In the genomic region with DNA sequence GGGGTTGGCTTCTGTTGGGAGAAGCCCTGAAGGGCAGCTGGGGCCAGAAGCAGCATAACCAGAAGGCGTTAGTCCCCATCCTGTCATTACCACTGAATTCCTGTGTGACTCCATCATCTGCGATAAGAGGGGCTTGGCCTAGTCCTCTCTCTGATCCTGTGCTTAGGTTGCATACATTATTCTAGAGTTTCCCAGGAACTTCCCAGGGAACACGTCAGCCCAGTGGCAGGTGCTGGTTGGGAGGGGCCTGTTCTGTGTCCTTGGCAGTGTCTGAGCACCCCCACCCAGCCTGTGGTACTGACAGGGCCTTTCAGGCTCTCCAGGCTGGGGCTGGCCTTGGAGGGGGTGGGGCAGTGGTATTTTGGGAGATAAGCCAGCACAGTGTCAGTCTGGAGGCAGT, we compare ENCODE assay signal across 13 cellular contexts. TPM values are rescaled to one million over a fixed set of nuclear protein-coding genes. Genes with fewer than 3 reads are reported as not detected.
DNase-seq lines count a peak whose midpoint lies in the region; ATAC-seq and TF ChIP-seq lines count a peak whose summit lies in the region.
"Had no signal": no experiment of that assay in that cellular context is flagged by ENCODE, and none has a peak within 500 bp of the region (broad histone marks: within the 10 kb centered on the region; RNA-seq: fewer than 3 reads in every experiment).

No MANE protein-coding gene starts in this region.

- no peaks in the 10 kb centered on the region for H3F3A ChIP-seq in SK-N-SH (replicated peaks; ENCODE audit: insufficient read depth)

- no peaks in the 10 kb centered on the region for H3K9me3 Mint-ChIP-seq in type B pancreatic cell
- H3K9me3 Mint-ChIP-seq: stimulated activated naive CD8-positive, alpha-beta T cell treated with anti-CD3 and anti-CD28 coated beads, Interleukin-15, Interleukin-2, amounts not matched to agents 100 ng/mL and 50 ng/mL, for 24 hours had no signal

- H3K9me2 ChIP-seq in SK-N-SH: no peaks in the 10 kb centered on the region

- CTCF ChIA-PET in SK-N-SH (lab: Yijun Ruan, JAX): interaction anchor here (0.9 to 1.2 kb wide), 4 partner anchors 10 to 874 kb away, joined by 3 read pairs; no protein-coding TSS in a partner anchor

- no peaks in the 10 kb centered on the region for H3K9me3 ChIP-seq in right cardiac atrium (ENCODE audit: control insufficient read depth, low read length)
- H3K9me3 ChIP-seq in SK-N-SH: no peaks in the 10 kb centered on the region

- TF ChIP-seq CTCF in type B pancreatic cell (conservative IDR thresholded peaks at IDR 0.05) (no peak), SK-N-SH (IDR thresholded peaks at IDR 0.05) (no peak)

- peaks cover 1% of the 10 kb centered on the region for H3K27me3 Mint-ChIP-seq in type B pancreatic cell
- H3K27me3 Mint-ChIP-seq: stimulated activated naive CD8-positive, alpha-beta T cell treated with anti-CD3 and anti-CD28 coated beads, Interleukin-15, Interleukin-2, amounts not matched to agents 100 ng/mL and 50 ng/mL, for 24 hours had no signal

- ATAC-seq in right cardiac atrium (peak; percentile 49 to 83), GM19328 (IDR thresholded peaks at IDR 0.05; ENCODE audit: unreplicated experiment) (no peak)

- H3K4me1 ChIP-seq in right cardiac atrium (ENCODE audit: control insufficient read depth, insufficient read depth, low read length): peaks cover 7% of the 10 kb centered on the region
- peaks cover 0 to 9% of the 10 kb centered on the region in 2 experiments; a peak in 1 of 4 replicates for H3K4me1 ChIP-seq in SK-N-SH (ENCODE audit: control insufficient read depth in 1 of 2, insufficient read depth in 2 of 2, low read depth in 1 of 2, low read length in 1 of 2)

- intact Hi-C loops in right cardiac atrium (cut with DNase I): no loop called here

- no peaks in the 10 kb centered on the region for H3K36me3 ChIP-seq in SK-N-SH (replicated peaks in 1 of 2; ENCODE audit: control insufficient read depth in 1 of 2, insufficient read depth in 2 of 2, low read length in 1 of 2)

- POLR2A ChIA-PET in SK-N-SH (lab: Yijun Ruan, JAX): no interaction called here

- H3K27ac ChIP-seq in right cardiac atrium (ENCODE audit: low read length) (peak overlapping the region; percentile 65), SK-N-SH (ENCODE audit: low read depth in 2 of 2, low read length in 1 of 2) (no peak overlapping the region)

- H3K4me2 ChIP-seq in SK-N-SH: no peak overlapping the region

- peak overlapping the region; percentile 86 for H3K27ac Mint-ChIP-seq in type B pancreatic cell
- H3K27ac Mint-ChIP-seq: stimulated activated naive CD8-positive, alpha-beta T cell treated with anti-CD3 and anti-CD28 coated beads, Interleukin-15, Interleukin-2, amounts not matched to agents 100 ng/mL and 50 ng/mL, for 24 hours had no signal

- no peaks in the 10 kb centered on the region for H3K36me3 Mint-ChIP-seq in type B pancreatic cell

- no peaks in the 10 kb centered on the region for H3K79me2 ChIP-seq in SK-N-SH (ENCODE audit: insufficient read depth)

- DNase-seq in HK-2 (ENCODE audit: unreplicated experiment): peak; percentile 44
- DNase-seq in astrocyte of the hippocampus (ENCODE audit: low read depth, low spot score): peak; percentile 85
- DNase-seq in right cardiac atrium: peak in 2 of 3 donors; percentile 37 to 51
- no peak for DNase-seq in type B pancreatic cell (ENCODE audit: extremely low spot score, unreplicated experiment)
- DNase-seq in SK-N-SH: no peak
- no peak for DNase-seq in GDM1 (lab: John Stamatoyannopoulos, UW)
- DNase-seq: activated CD4-positive, alpha-beta T cell treated with anti-CD3 and anti-CD28 coated beads for 1 hour; NCI-H1436; NCI-H774; stimulated activated CD4-positive, alpha-beta T cell treated with anti-CD3 and anti-CD28 coated beads, Interleukin-4, amount 100 ng/mL, for 1 hour had no signal

- no peak overlapping the region for H2AFZ ChIP-seq in SK-N-SH (ENCODE audit: low read depth)

- peaks cover 11% of the 10 kb centered on the region for H3K4me1 Mint-ChIP-seq in type B pancreatic cell (ENCODE audit: unreplicated experiment)

- 47% methylated on average over 3 of the region's 3 CpGs for WGBS in right cardiac atrium
- 59% methylated on average over 3 of the region's 3 CpGs for WGBS in SK-N-SH (ENCODE audit: low lambda C conversion rate)

- TF ChIP-seq EP300 in SK-N-SH (IDR thresholded peaks at IDR 0.05; ENCODE audit: borderline replicate concordance in 1 of 2, low read depth in 1 of 2, low read length in 1 of 2): no peak

- no peaks in the 10 kb centered on the region for H3K27me3 ChIP-seq in right cardiac atrium (ENCODE audit: control insufficient read depth, insufficient read depth)
- H3K27me3 ChIP-seq in SK-N-SH (ENCODE audit: insufficient read depth): no peaks in the 10 kb centered on the region

- H4K20me1 ChIP-seq in SK-N-SH (ENCODE audit: insufficient read depth): no peaks in the 10 kb centered on the region

- H3K9ac ChIP-seq in SK-N-SH: no peak overlapping the region

- no peak overlapping the region for H3K4me3 Mint-ChIP-seq in type B pancreatic cell
- H3K4me3 Mint-ChIP-seq: stimulated activated naive CD8-positive, alpha-beta T cell treated with anti-CD3 and anti-CD28 coated beads, Interleukin-15, Interleukin-2, amounts not matched to agents 100 ng/mL and 50 ng/mL, for 24 hours had no signal

- no peak overlapping the region for H3K4me3 ChIP-seq in right cardiac atrium (ENCODE audit: low read length)
- no peak overlapping the region for H3K4me3 ChIP-seq in SK-N-SH (ENCODE audit: low read depth in 2 of 2, low read length in 1 of 2)

- TF ChIP-seq RAD21 in SK-N-SH (IDR thresholded peaks at IDR 0.05; ENCODE audit: low read length): no peak

TF ChIP-seq in SK-N-SH, 30 proteins besides CTCF, POLR2A, EP300 and RAD21 (continues in another document):
- TF ChIP-seq, protein P1, sequence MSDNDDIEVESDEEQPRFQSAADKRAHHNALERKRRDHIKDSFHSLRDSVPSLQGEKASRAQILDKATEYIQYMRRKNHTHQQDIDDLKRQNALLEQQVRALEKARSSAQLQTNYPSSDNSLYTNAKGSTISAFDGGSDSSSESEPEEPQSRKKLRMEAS (IDR thresholded peaks at IDR 0.05; ENCODE audit: low read depth): no peak
- TF ChIP-seq FOSL2 (IDR thresholded peaks at IDR 0.05; ENCODE audit: borderline replicate concordance, low read depth) (no peak), TEAD4 (IDR thresholded peaks at IDR 0.05; ENCODE audit: borderline replicate concordance, insufficient read depth) (no peak), GABPA (IDR thresholded peaks at IDR 0.05; ENCODE audit: low read depth) (no peak), TAF1 (IDR thresholded peaks at IDR 0.05; ENCODE audit: borderline replicate concordance, low read depth, low read length) (no peak), NRF1 (IDR thresholded peaks at IDR 0.05; ENCODE audit: low read depth, low read length) (no peak), MXI1 (IDR thresholded peaks at IDR 0.05; ENCODE audit: low read depth, low read length) (no peak), FOXJ3 (CRISPR knock-in tag; IDR thresholded peaks at IDR 0.05) (no peak), RXRA (IDR thresholded peaks at IDR 0.05; ENCODE audit: borderline replicate concordance, low read depth) (no peak), POLR2AphosphoS5 (IDR thresholded peaks at IDR 0.05; ENCODE audit: low read depth, low read length) (no peak), RCOR1 (IDR thresholded peaks at IDR 0.05; ENCODE audit: low read length) (no peak), CHD2 (IDR thresholded peaks at IDR 0.05; ENCODE audit: low read length, partially characterized antibody) (no peak)
- TF ChIP-seq, protein P2, sequence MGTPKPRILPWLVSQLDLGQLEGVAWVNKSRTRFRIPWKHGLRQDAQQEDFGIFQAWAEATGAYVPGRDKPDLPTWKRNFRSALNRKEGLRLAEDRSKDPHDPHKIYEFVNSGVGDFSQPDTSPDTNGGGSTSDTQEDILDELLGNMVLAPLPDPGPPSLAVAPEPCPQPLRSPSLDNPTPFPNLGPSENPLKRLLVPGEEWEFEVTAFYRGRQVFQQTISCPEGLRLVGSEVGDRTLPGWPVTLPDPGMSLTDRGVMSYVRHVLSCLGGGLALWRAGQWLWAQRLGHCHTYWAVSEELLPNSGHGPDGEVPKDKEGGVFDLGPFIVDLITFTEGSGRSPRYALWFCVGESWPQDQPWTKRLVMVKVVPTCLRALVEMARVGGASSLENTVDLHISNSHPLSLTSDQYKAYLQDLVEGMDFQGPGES (IDR thresholded peaks at IDR 0.05; ENCODE audit: low read depth, low read length): no peak
- TF ChIP-seq, protein P3, sequence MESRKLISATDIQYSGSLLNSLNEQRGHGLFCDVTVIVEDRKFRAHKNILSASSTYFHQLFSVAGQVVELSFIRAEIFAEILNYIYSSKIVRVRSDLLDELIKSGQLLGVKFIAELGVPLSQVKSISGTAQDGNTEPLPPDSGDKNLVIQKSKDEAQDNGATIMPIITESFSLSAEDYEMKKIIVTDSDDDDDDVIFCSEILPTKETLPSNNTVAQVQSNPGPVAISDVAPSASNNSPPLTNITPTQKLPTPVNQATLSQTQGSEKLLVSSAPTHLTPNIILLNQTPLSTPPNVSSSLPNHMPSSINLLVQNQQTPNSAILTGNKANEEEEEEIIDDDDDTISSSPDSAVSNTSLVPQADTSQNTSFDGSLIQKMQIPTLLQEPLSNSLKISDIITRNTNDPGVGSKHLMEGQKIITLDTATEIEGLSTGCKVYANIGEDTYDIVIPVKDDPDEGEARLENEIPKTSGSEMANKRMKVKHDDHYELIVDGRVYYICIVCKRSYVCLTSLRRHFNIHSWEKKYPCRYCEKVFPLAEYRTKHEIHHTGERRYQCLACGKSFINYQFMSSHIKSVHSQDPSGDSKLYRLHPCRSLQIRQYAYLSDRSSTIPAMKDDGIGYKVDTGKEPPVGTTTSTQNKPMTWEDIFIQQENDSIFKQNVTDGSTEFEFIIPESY (IDR thresholded peaks at IDR 0.05; ENCODE audit: borderline replicate concordance, low read depth): no peak
- TF ChIP-seq, protein P4, sequence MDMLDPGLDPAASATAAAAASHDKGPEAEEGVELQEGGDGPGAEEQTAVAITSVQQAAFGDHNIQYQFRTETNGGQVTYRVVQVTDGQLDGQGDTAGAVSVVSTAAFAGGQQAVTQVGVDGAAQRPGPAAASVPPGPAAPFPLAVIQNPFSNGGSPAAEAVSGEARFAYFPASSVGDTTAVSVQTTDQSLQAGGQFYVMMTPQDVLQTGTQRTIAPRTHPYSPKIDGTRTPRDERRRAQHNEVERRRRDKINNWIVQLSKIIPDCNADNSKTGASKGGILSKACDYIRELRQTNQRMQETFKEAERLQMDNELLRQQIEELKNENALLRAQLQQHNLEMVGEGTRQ (IDR thresholded peaks at IDR 0.05; ENCODE audit: borderline replicate concordance, low read depth, low read length): no peak

RNA-seq across cellular contexts. Expression of a gene that starts 4.5 kb away (rescaled TPM):
- total RNA-seq in right cardiac atrium (10 to 100 TPM; 13.6 to 29.5 (median 26.0) TPM), type B pancreatic cell (ENCODE audit: low replicate concordance) (1.6 and 3.6 TPM in 2 replicates)
- polyA plus RNA-seq in right cardiac atrium (17.4 TPM), SK-N-SH (2012; rRNA removed) (0.10 and 0.69 TPM in 2 replicates)
- polyA plus RNA-seq in SK-N-SH (2012; cell fraction: cytosol; rRNA removed): 0.06 and 0.13 TPM in 2 replicates
- polyA plus RNA-seq in SK-N-SH (2012; cell fraction: nucleus; rRNA removed): 1.1 and 2.5 TPM in 2 replicates
- total RNA-seq: osteocyte had no signal

Comparison
In these comparisons a context has a peak if more than half of its experiments do, and no peak if none do; other contexts are left out.
1. DNase-seq: peak in HK-2 (single experiment), astrocyte of the hippocampus (single experiment) and right cardiac atrium (2 of 3); none in type B pancreatic cell (single experiment), SK-N-SH (single experiment) and GDM1 (single experiment).